In genomic region chr1:84700065-84700464, GRCh38 we compare ENCODE assay signal across 11 cellular contexts. TPM values are rescaled to one million over a fixed set of nuclear protein-coding genes. Genes with fewer than 3 reads are reported as not detected.
DNase-seq lines count a peak whose midpoint lies in the region; ATAC-seq and TF ChIP-seq lines count a peak whose summit lies in the region.
"Had no signal": no experiment of that assay in that cellular context is flagged by ENCODE, and none has a peak within 500 bp of the region (broad histone marks: within the 10 kb centered on the region; RNA-seq: fewer than 3 reads in every experiment).

No MANE protein-coding gene starts in this region.

- TF ChIP-seq CTCF in Loucy (conservative IDR thresholded peaks at IDR 0.05; ENCODE audit: low read length) (no peak), fibroblast of lung (conservative IDR thresholded peaks at IDR 0.05 in 1 of 2, IDR thresholded peaks at IDR 0.05 in 1 of 2; ENCODE audit: low read depth in 1 of 2, low read length in 2 of 2) (no peak)

- ATAC-seq in GM18508 (IDR thresholded peaks at IDR 0.05; ENCODE audit: insufficient read depth, unreplicated experiment) (peak; percentile 77), GM21786 (IDR thresholded peaks at IDR 0.05; ENCODE audit: unreplicated experiment) (peak; percentile 85)

- H3K27me3 ChIP-seq in Loucy (ENCODE audit: insufficient read depth, low read length, poor library complexity, severe bottlenecking), result no peaks in the 10 kb centered on the region
- no peaks in the 10 kb centered on the region for H3K27me3 ChIP-seq in fibroblast of lung (ENCODE audit: control insufficient read depth, insufficient read depth, low read length)

- no peak overlapping the region for H3K27ac ChIP-seq in fibroblast of lung (ENCODE audit: insufficient read depth, low read length)

- DNase-seq in fibroblast of lung (ENCODE audit: low read depth in 2 of 2), result no peak
- DNase-seq in COR-L47 (lab: John Stamatoyannopoulos, UW), result no peak
- DNase-seq in GOT3 (lab: John Stamatoyannopoulos, UW), result no peak
- no peak for DNase-seq in activated T-cell treated with anti-CD3 and anti-CD28 coated beads, Interleukin-2, amount 50 U/mL, for 1 hour
- no peak for DNase-seq in COLO668 (lab: John Stamatoyannopoulos, UW; ENCODE audit: unreplicated experiment)
- DNase-seq: cerebellar nuclear complex, head of caudate nucleus, nephron progenitor cell had no signal

- H3K9me2 ChIP-seq in Loucy (replicated peaks; ENCODE audit: low read depth, low read length), result no peaks in the 10 kb centered on the region

- H3K4me2 ChIP-seq in Loucy (ENCODE audit: low read depth, low read length, poor library complexity, severe bottlenecking) (peak overlapping the region; percentile 1), fibroblast of lung (ENCODE audit: extremely low read depth, insufficient read depth, low read length) (peak overlapping the region; percentile 37)

- peak overlapping the region; percentile 75 for H2AFZ ChIP-seq in Loucy (ENCODE audit: low read length)
- H2AFZ ChIP-seq in fibroblast of lung (ENCODE audit: low read length), result no peak overlapping the region

- no peak overlapping the region for H3K9ac ChIP-seq in Loucy (ENCODE audit: low read depth, low read length, poor library complexity, severe bottlenecking)
- H3K9ac ChIP-seq in fibroblast of lung (ENCODE audit: insufficient read depth, low read length), result no peak overlapping the region

- peaks cover 26% of the 10 kb centered on the region for H3K4me1 ChIP-seq in Loucy (ENCODE audit: insufficient read depth, low read length, poor library complexity, severe bottlenecking)
- H3K4me1 ChIP-seq in fibroblast of lung (ENCODE audit: control insufficient read depth, extremely low read depth, insufficient read depth, low read length), result peaks cover 16% of the 10 kb centered on the region

- H3F3A ChIP-seq in Loucy (ENCODE audit: low read depth), result no peaks in the 10 kb centered on the region

- no peaks in the 10 kb centered on the region for H3K79me2 ChIP-seq in Loucy (ENCODE audit: insufficient read depth, low read length)
- no peaks in the 10 kb centered on the region for H3K79me2 ChIP-seq in fibroblast of lung (ENCODE audit: control insufficient read depth, insufficient read depth, low read length)

- no peaks in the 10 kb centered on the region for H3K36me3 ChIP-seq in Loucy (ENCODE audit: insufficient read depth, low read length)
- no peaks in the 10 kb centered on the region for H3K36me3 ChIP-seq in fibroblast of lung (ENCODE audit: control insufficient read depth, insufficient read depth, low read length)

- H3K9me3 ChIP-seq in Loucy (ENCODE audit: insufficient read depth, low read depth, low read length) (no peaks in the 10 kb centered on the region), fibroblast of lung (ENCODE audit: control insufficient read depth, insufficient read depth, low read depth, low read length) (no peaks in the 10 kb centered on the region)

- no peak overlapping the region for H3K4me3 ChIP-seq in Loucy (ENCODE audit: low read length, poor library complexity, severe bottlenecking)
- no peak overlapping the region for H3K4me3 ChIP-seq in fibroblast of lung (replicated peaks in 1 of 4; ENCODE audit: control extremely low read depth in 1 of 4, insufficient read depth in 1 of 4, low read depth in 3 of 4, low read length in 4 of 4)

- H4K20me1 ChIP-seq in Loucy (ENCODE audit: insufficient read depth, low read length, poor library complexity, severe bottlenecking), result no peaks in the 10 kb centered on the region
- no peaks in the 10 kb centered on the region for H4K20me1 ChIP-seq in fibroblast of lung (ENCODE audit: control insufficient read depth, extremely low read depth, insufficient read depth, low read length)

RNA-seq across cellular contexts. Expression of gene SSX2IP, which starts 9.8 kb away (rescaled TPM):
- total RNA-seq in fibroblast of lung, result 23.1 and 41.5 TPM in 2 replicates
- polyA plus RNA-seq in fibroblast of lung, result 13.8 and 35.8 TPM in 2 replicates
- polyA plus RNA-seq in fibroblast of lung (2012), result 14.8 and 42.8 TPM in 2 replicates
- polyA minus RNA-seq in fibroblast of lung (ENCODE audit: low replicate concordance), result 1.6 and 3.1 TPM in 2 replicates
